21 cellular contexts compared by ENCODE assay signal in the genomic region with DNA sequence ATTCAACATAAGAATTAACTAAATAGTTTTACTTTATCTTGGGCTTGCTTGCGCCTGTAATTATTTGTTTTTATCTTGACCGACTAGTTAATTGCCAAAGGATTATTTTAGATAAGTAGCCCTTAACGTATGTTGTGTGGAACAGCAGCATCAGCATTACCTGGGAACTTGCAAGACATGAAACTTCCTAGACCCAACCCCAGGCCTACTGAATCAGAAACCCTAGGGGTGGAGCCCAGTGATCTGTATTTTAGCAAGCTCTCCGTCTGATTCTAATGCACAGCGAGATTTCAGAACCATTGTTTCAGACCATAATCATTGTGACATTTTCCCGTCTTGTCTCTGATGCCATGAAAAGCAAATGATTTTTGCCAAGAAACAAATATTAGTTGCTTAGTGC. TPM values are rescaled to one million over a fixed set of nuclear protein-coding genes. Genes with fewer than 3 reads are reported as not detected.
DNase-seq lines count a peak whose midpoint lies in the region; ATAC-seq, FAIRE-seq and TF ChIP-seq lines count a peak whose summit lies in the region.
"Had no signal": no experiment of that assay in that cellular context is flagged by ENCODE, and none has a peak within 500 bp of the region (broad histone marks: within the 10 kb centered on the region; RNA-seq: fewer than 3 reads in every experiment).

No MANE protein-coding gene starts in this region.

- H3K79me1 ChIP-seq in H1 (ENCODE audit: low read depth, low read length): no peaks in the 10 kb centered on the region

- H3K27me3 Mint-ChIP-seq in T-helper 2 cell treated with Interferon-gamma antibody and Interleukin-4, amounts not matched to agents 5 μg/mL and 100 μg/mL, for 36 hours (ENCODE audit: low read depth): peaks cover 3% of the 10 kb centered on the region
- no peaks in the 10 kb centered on the region for H3K27me3 Mint-ChIP-seq in osteocyte (ENCODE audit: unreplicated experiment)
- H3K27me3 Mint-ChIP-seq: CD4-positive, alpha-beta memory T cell had no signal

- no peak overlapping the region for H2BK20ac ChIP-seq in H1 (ENCODE audit: low read length)

- TF ChIP-seq RAD21 in H1 (IDR thresholded peaks at IDR 0.05 in 1 of 2, conservative IDR thresholded peaks at IDR 0.05 in 1 of 2; ENCODE audit: low read depth in 2 of 2, low read length in 2 of 2): no peak

- TF ChIP-seq EP300 in H1 (IDR thresholded peaks at IDR 0.05; ENCODE audit: borderline replicate concordance in 1 of 2, low read depth in 2 of 2, low read length in 2 of 2): no peak

- no peaks in the 10 kb centered on the region; a peak in 3 of 7 replicates for H3K4me1 ChIP-seq in H1 (replicated peaks in 1 of 4; ENCODE audit: control insufficient read depth in 3 of 4, insufficient read depth in 4 of 4, low read length in 3 of 4)

- no peak overlapping the region; a peak in 1 of 7 replicates for H3K9ac ChIP-seq in H1 (replicated peaks in 1 of 4; ENCODE audit: extremely low read depth in 1 of 4, low read depth in 3 of 4, low read length in 3 of 4)

- no peak overlapping the region for H2BK120ac ChIP-seq in H1 (replicated peaks; ENCODE audit: low read depth, low read length)

- H3K4ac ChIP-seq in H1 (replicated peaks; ENCODE audit: insufficient read length, low read depth, low read length): no peak overlapping the region

- peak overlapping the region; percentile 29 for H3K27ac Mint-ChIP-seq in T-helper 2 cell treated with Interferon-gamma antibody and Interleukin-4, amounts not matched to agents 5 μg/mL and 100 μg/mL, for 36 hours
- H3K27ac Mint-ChIP-seq in osteocyte (ENCODE audit: unreplicated experiment): peak overlapping the region; percentile 82
- H3K27ac Mint-ChIP-seq: CD4-positive, alpha-beta memory T cell had no signal

- H4K8ac ChIP-seq in H1 (ENCODE audit: extremely low read depth, insufficient read depth, low read length): no peak overlapping the region

- WGBS in H1 (ENCODE audit: extremely low coverage in 1 of 2, insufficient coverage in 1 of 2, insufficient read length in 1 of 2, insufficient replicate concordance in 2 of 2, low coverage in 1 of 2, low lambda C conversion rate in 2 of 2, missing lambda C conversion rate in 1 of 2), 2 experiments: 91% methylated on average over 6 of the region's 6 CpGs; no CpG with 5 or more reads in 1 of the 2 experiments

- H3K27me3 ChIP-seq in H1 (replicated peaks in 1 of 4; ENCODE audit: control insufficient read depth in 3 of 4, extremely low read depth in 1 of 4, insufficient read depth in 3 of 4, low read length in 3 of 4): no peaks in the 10 kb centered on the region
- H3K27me3 ChIP-seq: BE2C had no signal

- H3K27ac ChIP-seq in H1 (ENCODE audit: low read depth, low read length): no peak overlapping the region
- H3K27ac ChIP-seq: A549, C4-2B had no signal

- no peak overlapping the region for H2BK5ac ChIP-seq in H1 (ENCODE audit: low read depth, low read length)

- no peaks in the 10 kb centered on the region for H3K36me3 ChIP-seq in H1 (ENCODE audit: control insufficient read depth in 2 of 4, insufficient read depth in 4 of 4, low read length in 3 of 4)
- H3K36me3 ChIP-seq: BE2C, HAP-1 had no signal

- no peaks in the 10 kb centered on the region for H3K9me3 ChIP-seq in H1 (ENCODE audit: insufficient read depth in 2 of 2, low read depth in 1 of 2, low read length in 1 of 2)
- H3K9me3 ChIP-seq: A549, BE2C, HAP-1 had no signal

- TF ChIP-seq POLR2A in H1 (IDR thresholded peaks at IDR 0.05; ENCODE audit: control extremely low read depth in 1 of 2, low read depth in 2 of 2, low read length in 2 of 2): no peak

- no peak overlapping the region for H3K56ac ChIP-seq in H1 (replicated peaks; ENCODE audit: insufficient read length, low read depth, low read length)

- no peak overlapping the region for H4K5ac ChIP-seq in H1 (ENCODE audit: insufficient read length, low read depth, low read length)

- H4K20me1 ChIP-seq in H1 (replicated peaks in 1 of 2; ENCODE audit: control insufficient read depth in 1 of 2, insufficient read depth in 2 of 2, low read length in 2 of 2): no peaks in the 10 kb centered on the region

- no peak overlapping the region for H2BK12ac ChIP-seq in H1 (ENCODE audit: low read depth, low read length)

- H3K23ac ChIP-seq in H1 (ENCODE audit: insufficient read length): no peak overlapping the region

- H3K4me1 Mint-ChIP-seq in T-helper 2 cell treated with Interferon-gamma antibody and Interleukin-4, amounts not matched to agents 5 μg/mL and 100 μg/mL, for 36 hours (ENCODE audit: low read depth): peaks cover 30% of the 10 kb centered on the region
- H3K4me1 Mint-ChIP-seq in osteocyte (ENCODE audit: unreplicated experiment): peaks cover 65% of the 10 kb centered on the region

- TF ChIP-seq CTCF in H1 (IDR thresholded peaks at IDR 0.05; ENCODE audit: control extremely low read depth in 1 of 3, insufficient read depth in 1 of 3, low read depth in 1 of 3, low read length in 3 of 3) (no peak), osteocyte (IDR thresholded peaks at IDR 0.05) (no peak)

- no peak overlapping the region for H2BK15ac ChIP-seq in H1 (ENCODE audit: low read length)

- ATAC-seq in HG02610 (IDR thresholded peaks at IDR 0.05; ENCODE audit: unreplicated experiment): no peak
- ATAC-seq: A549, HepG2 had no signal

- no peak overlapping the region for H3K18ac ChIP-seq in H1 (ENCODE audit: extremely low read depth, low read length)

- no peak overlapping the region for H2AK5ac ChIP-seq in H1 (ENCODE audit: low read depth, low read length)

- POLR2A ChIA-PET in H1 (lab: Charles Lee; ENCODE audit: partially characterized antibody): interaction anchor here (1.7 kb wide), 1 partner anchor 9 kb away, joined by 3 read pairs; no protein-coding TSS in a partner anchor

- H3K4me2 ChIP-seq in H1 (ENCODE audit: insufficient read depth in 1 of 2, low read depth in 2 of 2, low read length in 2 of 2): no peak overlapping the region
- H3K4me2 ChIP-seq: A549 had no signal

- no peak overlapping the region for H4K91ac ChIP-seq in H1 (replicated peaks; ENCODE audit: insufficient read length, low read length)

- H3K79me2 ChIP-seq in H1 (ENCODE audit: control insufficient read depth in 1 of 2, insufficient read depth in 2 of 2, low read length in 2 of 2): no peaks in the 10 kb centered on the region

- H3K36me3 Mint-ChIP-seq in T-helper 2 cell treated with Interferon-gamma antibody and Interleukin-4, amounts not matched to agents 5 μg/mL and 100 μg/mL, for 36 hours (ENCODE audit: low read depth): peaks cover 21% of the 10 kb centered on the region
- H3K36me3 Mint-ChIP-seq in osteocyte (ENCODE audit: unreplicated experiment): no peaks in the 10 kb centered on the region
- H3K36me3 Mint-ChIP-seq: CD4-positive, alpha-beta memory T cell had no signal

- H2AFZ ChIP-seq in H1 (ENCODE audit: low read length): no peak overlapping the region

- H3K4me3 Mint-ChIP-seq in T-helper 2 cell treated with Interferon-gamma antibody and Interleukin-4, amounts not matched to agents 5 μg/mL and 100 μg/mL, for 36 hours: no peak overlapping the region
- H3K4me3 Mint-ChIP-seq in osteocyte (ENCODE audit: unreplicated experiment): no peak overlapping the region
- H3K4me3 Mint-ChIP-seq: CD4-positive, alpha-beta memory T cell had no signal

- H3K23me2 ChIP-seq in H1 (ENCODE audit: low read depth, low read length): no peaks in the 10 kb centered on the region

- no peak for DNase-seq in T-helper 2 cell treated with Interferon-gamma antibody and Interleukin-4, amounts not matched to agents 5 μg/mL and 100 μg/mL, for 36 hours (ENCODE audit: low spot score)
- DNase-seq in H1 (ENCODE audit: low read depth in 1 of 2, low spot score in 2 of 2) (no peak), osteocyte (ENCODE audit: extremely low spot score, unreplicated experiment) (no peak), occipital lobe (lab: John Stamatoyannopoulos, UW) (no peak)
- DNase-seq in activated T-cell treated with anti-CD3 and anti-CD28 coated beads, Interleukin-2, amount 50 U/mL, for 48 hours: no peak
- DNase-seq: BE2C; CD4-positive, alpha-beta memory T cell; COR-L47; DMS153; DMS79 treated with DMSO at 0.1 percent for 48 hours; EL; GOT3 had no signal

- CTCF ChIA-PET in H1 (lab: Charles Lee; ENCODE audit: partially characterized antibody): no interaction called here

- no peaks in the 10 kb centered on the region for H3K9me3 Mint-ChIP-seq in T-helper 2 cell treated with Interferon-gamma antibody and Interleukin-4, amounts not matched to agents 5 μg/mL and 100 μg/mL, for 36 hours
- H3K9me3 Mint-ChIP-seq in osteocyte (ENCODE audit: unreplicated experiment): no peaks in the 10 kb centered on the region
- H3K9me3 Mint-ChIP-seq: CD4-positive, alpha-beta memory T cell had no signal

- no peak overlapping the region for H3K4me3 ChIP-seq in H1 (ENCODE audit: extremely low read depth in 1 of 4, insufficient read depth in 2 of 4, low read depth in 3 of 4, low read length in 4 of 4)
- H3K4me3 ChIP-seq: A549, HAP-1 had no signal

- no peak overlapping the region for H3K14ac ChIP-seq in H1 (ENCODE audit: insufficient read length)

- peak; percentile 52 for FAIRE-seq in H1 (lab: Jason Lieb, UNC)
- FAIRE-seq: A549, D721Med, G401.6, GM12891, HepG2, HTR-8/SVneo had no signal

TF ChIP-seq in H1, 55 proteins besides CTCF, POLR2A, EP300 and RAD21 (continues in another document):
- TF ChIP-seq NRF1 (IDR thresholded peaks at IDR 0.05; ENCODE audit: low read depth, low read length) (no peak), KDM5A (IDR thresholded peaks at IDR 0.05; ENCODE audit: low read length) (no peak), POU5F1 (IDR thresholded peaks at IDR 0.05; ENCODE audit: low read depth, low read length) (no peak), JUN (IDR thresholded peaks at IDR 0.05; ENCODE audit: low read depth, low read length) (no peak), SAP30 (IDR thresholded peaks at IDR 0.05; ENCODE audit: insufficient read depth, insufficient replicate concordance, low read length) (no peak), SRF (IDR thresholded peaks at IDR 0.05; ENCODE audit: low read depth, low read length) (no peak), JUND (IDR thresholded peaks at IDR 0.05; ENCODE audit: low read length) (no peak), SUZ12 (IDR thresholded peaks at IDR 0.05; ENCODE audit: low read length) (no peak)

RNA-seq across cellular contexts. Expression of gene FILIP1L, which starts 31.1 kb away (rescaled TPM):
- total RNA-seq in H1 (2021; fragmentation: NEBNext Ultra II Directional; extraction: Animal tissue kit (Norgen Biotek cat#: 25700)): 0.09 and 0.33 TPM in 2 replicates
- 0.06 TPM in 1 of 2 replicates, not detected in the other for polyA plus RNA-seq in H1 (2011; rRNA removed)
- polyA plus RNA-seq in H1 (2011; cell fraction: cytosol; rRNA removed): 0.13 TPM
- not detected for polyA plus RNA-seq in H1 (2011; cell fraction: nucleus; rRNA removed)
- polyA plus RNA-seq in H1 (2012, experiment 1 of 2): 0.41 to 1.3 TPM (median 0.62 TPM) in 4 replicates
- not detected for polyA plus RNA-seq in H1 (2012, experiment 2 of 2)
- polyA plus RNA-seq in H1 (2013, experiment 1 of 2): 0.08 TPM
- polyA plus RNA-seq in H1 (2013, experiment 2 of 2): 0.07 TPM
- 0.09 TPM in 1 of 2 replicates, not detected in the other for polyA minus RNA-seq in H1 (2011; rRNA and poly(A)+ RNA removed)
- not detected for polyA minus RNA-seq in H1 (2011; cell fraction: cytosol; rRNA and poly(A)+ RNA removed)
- polyA minus RNA-seq in H1 (2011; cell fraction: nucleus; rRNA and poly(A)+ RNA removed): 0.30 TPM
- total RNA-seq in osteocyte (47.0 and 49.3 TPM in 2 replicates), occipital lobe (1.2 TPM)
- total RNA-seq: CD4-positive, alpha-beta memory T cell had no signal

Comparison
In these comparisons a context has a peak if more than half of its experiments do, and no peak if none do; other contexts are left out.
1. RNA of gene FILIP1L, which starts 31.1 kb away (total RNA-seq): 47.0 to 49.3 TPM in osteocyte; 1.2 TPM in occipital lobe (single experiment) and 0.09 to 0.33 TPM in H1; every median in the first group is over 10 times any median in the second.